Comparison of ENCODE assay signal across 18 cellular contexts in the genomic region with DNA sequence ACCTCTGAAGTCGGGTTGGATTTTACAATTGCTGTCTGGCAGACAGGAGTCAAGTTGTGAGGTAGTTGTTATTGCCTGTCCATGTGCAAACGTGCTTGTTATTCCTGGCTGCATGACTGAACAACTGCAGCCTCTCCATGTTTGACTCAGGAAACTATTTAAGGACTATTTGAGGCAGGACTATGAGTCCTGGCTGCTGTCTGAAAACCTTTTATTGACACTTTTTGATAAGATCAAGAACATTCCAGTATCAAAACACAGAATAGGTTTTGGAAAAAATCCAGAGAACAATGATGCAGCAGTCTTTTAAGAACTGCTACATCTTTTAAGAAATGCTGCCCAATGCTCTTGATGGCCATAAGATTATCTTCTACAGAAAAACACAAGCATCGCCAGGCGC. TPM values are rescaled to one million over a fixed set of nuclear protein-coding genes. Genes with fewer than 3 reads are reported as not detected.
A peak's percentile ranks its signal among the peaks of the same experiment; 100 is the strongest.
DNase-seq lines count a peak whose midpoint lies in the region; ATAC-seq and TF ChIP-seq lines count a peak whose summit lies in the region.
"Had no signal": no experiment of that assay in that cellular context is flagged by ENCODE, and none has a peak within 500 bp of the region (broad histone marks: within the 10 kb centered on the region; RNA-seq: fewer than 3 reads in every experiment).

No MANE protein-coding gene starts in this region.

- no peaks in the 10 kb centered on the region for H3K9me3 Mint-ChIP-seq in activated T-helper 17 cell treated with anti-CD3 and anti-CD28 coated beads, Interleukin-2, amount 50 U/mL, for 72 hours
- H3K9me3 Mint-ChIP-seq: immature natural killer cell had no signal

- H3K4me1 Mint-ChIP-seq in activated T-helper 17 cell treated with anti-CD3 and anti-CD28 coated beads, Interleukin-2, amount 50 U/mL, for 72 hours = no peaks in the 10 kb centered on the region
- H3K4me1 Mint-ChIP-seq: immature natural killer cell had no signal

- peaks cover 6% of the 10 kb centered on the region for H3K27me3 Mint-ChIP-seq in activated T-helper 17 cell treated with anti-CD3 and anti-CD28 coated beads, Interleukin-2, amount 50 U/mL, for 72 hours

- no peaks in the 10 kb centered on the region for H3K36me3 ChIP-seq in brain microvascular endothelial cell (replicated peaks)
- no peaks in the 10 kb centered on the region for H3K36me3 ChIP-seq in right atrium auricular region
- no peaks in the 10 kb centered on the region for H3K36me3 ChIP-seq in gastrocnemius medialis

- ATAC-seq in gastrocnemius medialis (peak; percentile 99), GM21619 (IDR thresholded peaks at IDR 0.05; ENCODE audit: unreplicated experiment) (no peak), omental fat pad (ENCODE audit: low FRiP score) (no peak)
- ATAC-seq in activated T-helper 17 cell treated with anti-CD3 and anti-CD28 coated beads, Interleukin-2, amount 50 U/mL, for 72 hours (replicated peaks) = no peak
- ATAC-seq: activated CD4-positive, CD25-positive, alpha-beta regulatory T cell treated with anti-CD3 and anti-CD28 coated beads, Interleukin-2, amount 50 U/mL, for 24 hours had no signal

- intact Hi-C loops in gastrocnemius medialis (cut with DNase I; ENCODE audit: low total_unique reads) = no loop called here

- H3K9me3 ChIP-seq in right atrium auricular region = no peaks in the 10 kb centered on the region
- no peaks in the 10 kb centered on the region for H3K9me3 ChIP-seq in gastrocnemius medialis

- peak; percentile 12 for DNase-seq in M059J (ENCODE audit: low read depth)
- DNase-seq in brain microvascular endothelial cell = peak; percentile 9
- DNase-seq in right atrium auricular region (ENCODE audit: low spot score) = no peak
- peak in 1 of 2 donors; percentile 41 for DNase-seq in gastrocnemius medialis
- no peak for DNase-seq in NCI-H2107 (lab: John Stamatoyannopoulos, UW)
- DNase-seq in omental fat pad (ENCODE audit: low spot score) = no peak
- DNase-seq: activated effector memory CD4-positive, alpha-beta T cell treated with Interleukin-2 at 50 U/mL for 16 hours; COR-L47; cortex of kidney; glutamatergic neuron; immature natural killer cell; midbrain; NCI-H1930; NCI-H510A treated with DMSO at 0.1 percent for 48 hours; small intestine had no signal

- peaks cover 0 to 13% of the 10 kb centered on the region in 2 donors for H3K4me1 ChIP-seq in right atrium auricular region
- H3K4me1 ChIP-seq in gastrocnemius medialis = peaks cover 0 to 17% of the 10 kb centered on the region in 2 donors

- no peak overlapping the region for H3K27ac Mint-ChIP-seq in activated T-helper 17 cell treated with anti-CD3 and anti-CD28 coated beads, Interleukin-2, amount 50 U/mL, for 72 hours

- H3K27me3 ChIP-seq in brain microvascular endothelial cell (replicated peaks) (no peaks in the 10 kb centered on the region), right atrium auricular region (no peaks in the 10 kb centered on the region), gastrocnemius medialis (no peaks in the 10 kb centered on the region)

- in situ Hi-C loops in brain microvascular endothelial cell (cut with HindIII; ENCODE audit: low pct_ligation_motif_present, low sequenced_read_pairs) (no loop called here), gastrocnemius medialis (cut with MboI; ENCODE audit: low sequenced_read_pairs in 4 of 4) (loop anchor here in 3 of 4 donors (10.0 to 25.0 kb wide), 3 partner anchors 278 to 876 kb away; no protein-coding TSS in a partner anchor)

- TF ChIP-seq CTCF in brain microvascular endothelial cell (IDR thresholded peaks at IDR 0.05; ENCODE audit: low read depth, low read length, missing control alignments) (no peak), right atrium auricular region (IDR thresholded peaks at IDR 0.05) (no peak), gastrocnemius medialis (IDR thresholded peaks at IDR 0.05 in 4 of 5, conservative IDR thresholded peaks at IDR 0.05 in 1 of 5) (no peak), omental fat pad (IDR thresholded peaks at IDR 0.05) (no peak)

- no peak overlapping the region for H3K4me3 ChIP-seq in brain microvascular endothelial cell (ENCODE audit: low read depth, low read length)
- no peak overlapping the region for H3K4me3 ChIP-seq in right atrium auricular region
- H3K4me3 ChIP-seq in gastrocnemius medialis = no peak overlapping the region

- no peaks in the 10 kb centered on the region for H3K36me3 Mint-ChIP-seq in activated T-helper 17 cell treated with anti-CD3 and anti-CD28 coated beads, Interleukin-2, amount 50 U/mL, for 72 hours (ENCODE audit: low read depth)
- H3K36me3 Mint-ChIP-seq: immature natural killer cell had no signal

- H3K4me3 Mint-ChIP-seq in activated T-helper 17 cell treated with anti-CD3 and anti-CD28 coated beads, Interleukin-2, amount 50 U/mL, for 72 hours = no peak overlapping the region
- H3K4me3 Mint-ChIP-seq: immature natural killer cell had no signal

- TF ChIP-seq POLR2A in gastrocnemius medialis (IDR thresholded peaks at IDR 0.05) = no peak

- H3K27ac ChIP-seq in brain microvascular endothelial cell (no peak overlapping the region), right atrium auricular region (peak overlapping the region; percentile 1 to 3), gastrocnemius medialis (peak overlapping the region; percentile 51 to 74 (median 70))

RNA-seq across cellular contexts. Expression of a gene that starts 10.0 kb away (rescaled TPM):
- 1.1 and 3.4 TPM in 2 replicates for total RNA-seq in M059J (2014; rRNA removed; shearing (Covaris generic))
- total RNA-seq in right atrium auricular region = 100 to 1,000 TPM in 1 of 2 donors, 10 to 100 TPM in 1; 50.0 to 118 TPM
- 10 to 100 TPM; 32.8 to 72.2 (median 50.9) TPM for total RNA-seq in gastrocnemius medialis
- total RNA-seq in activated T-helper 17 cell treated with anti-CD3 and anti-CD28 coated beads, Interleukin-2, amount 50 U/mL, for 72 hours = 10 to 100 TPM in 1 of 2 donors, 1 to 10 TPM in 1; 9.8 to 76.0 TPM
- total RNA-seq in omental fat pad = 100 to 1,000 TPM; 168 to 308 (median 256) TPM

Comparison
In these comparisons a context has a peak if more than half of its experiments do, and no peak if none do; other contexts are left out.
1. DNase-seq: peak in M059J (single experiment) and brain microvascular endothelial cell (single experiment); none in right atrium auricular region (single experiment), NCI-H2107 (single experiment) and omental fat pad (single experiment).
2. ATAC-seq: peak in gastrocnemius medialis (2 of 2); none in activated T-helper 17 cell treated with anti-CD3 and anti-CD28 coated beads, Interleukin-2, amount 50 U/mL, for 72 hours (single experiment), GM21619 (single experiment) and omental fat pad (single experiment).